ENCODE assay signal across 18 cellular contexts in genomic region chr13:95087746-95088305, GRCh38.
A peak's percentile ranks its signal among the peaks of the same experiment; 100 is the strongest.
DNase-seq lines count a peak whose midpoint lies in the region; ATAC-seq and TF ChIP-seq lines count a peak whose summit lies in the region.
"Had no signal": no experiment of that assay in that cellular context is flagged by ENCODE, and none has a peak within 500 bp of the region (broad histone marks: within the 10 kb centered on the region; RNA-seq: fewer than 3 reads in every experiment).

No MANE protein-coding gene starts in this region.

- no peaks in the 10 kb centered on the region for H3K36me3 ChIP-seq in WERI-Rb-1
- H3K36me3 ChIP-seq: SJSA1 had no signal

- H3K4me3 ChIP-seq in fibroblast of mammary gland (ENCODE audit: control insufficient read depth, low read depth, low read length) (no peak overlapping the region), WERI-Rb-1 (ENCODE audit: low read depth, low read length) (no peak overlapping the region)
- H3K4me3 ChIP-seq: SJSA1 had no signal

- H3K27me3 Mint-ChIP-seq in HFFc6 (ENCODE audit: insufficient read depth) = no peaks in the 10 kb centered on the region; the same call in 1 of the 2 replicates

- no peak for TF ChIP-seq CTCF in HFFc6 (IDR thresholded peaks at IDR 0.05)
- TF ChIP-seq CTCF in fibroblast of mammary gland (conservative IDR thresholded peaks at IDR 0.05; ENCODE audit: control insufficient read depth, insufficient read depth, low read depth, low read length) = no peak
- no peak for TF ChIP-seq CTCF in WERI-Rb-1 (IDR thresholded peaks at IDR 0.05; ENCODE audit: low read depth, low read length)

- ATAC-seq in GM19023 (IDR thresholded peaks at IDR 0.05; ENCODE audit: unreplicated experiment) = no peak
- no peak for ATAC-seq in HG02852 (IDR thresholded peaks at IDR 0.05; ENCODE audit: unreplicated experiment)
- ATAC-seq: left colon; stimulated activated effector memory CD8-positive, alpha-beta T cell treated with anti-CD3 and anti-CD28 coated beads, Interleukin-12 subunit alpha, Interleukin-12 subunit beta, amount 100 ng/mL, for 72 hours had no signal

- peaks cover 19% of the 10 kb centered on the region for H3K9me3 Mint-ChIP-seq in HFFc6

- DNase-seq in AG08396 (ENCODE audit: low spot score) (peak; percentile 21), HFFc6 (peak; percentile 30), SW480 (ENCODE audit: low spot score) (peak; percentile 30), fibroblast of mammary gland (ENCODE audit: low read depth) (peak; percentile 27), WERI-Rb-1 (no peak), H4 (ENCODE audit: low spot score) (no peak)
- DNase-seq: activated CD4-positive, CD25-positive, alpha-beta regulatory T cell; activated T-cell treated with anti-CD3 and anti-CD28 coated beads for 4 hours; DMS153; effector CD8-positive, alpha-beta T cell; H9; left colon; NCI-H1436 treated with DMSO at 0.1 percent for 48 hours; stimulated activated CD4-positive, alpha-beta T cell treated with anti-CD3 and anti-CD28 coated beads, Interleukin-4, amount 100 ng/mL, for 1 hour had no signal

- peak overlapping the region; percentile 20; the same call in 1 of the 2 replicates for H3K4me3 Mint-ChIP-seq in HFFc6
- H3K4me3 Mint-ChIP-seq: H9; stimulated activated effector memory CD8-positive, alpha-beta T cell treated with anti-CD3 and anti-CD28 coated beads, Interleukin-12 subunit alpha, Interleukin-12 subunit beta, amount 100 ng/mL, for 72 hours had no signal

- no peak overlapping the region for H3K27ac ChIP-seq in WERI-Rb-1
- H3K27ac ChIP-seq: SJSA1 had no signal

- peak overlapping the region; percentile 42 for H3K27ac Mint-ChIP-seq in HFFc6
- H3K27ac Mint-ChIP-seq: H9; stimulated activated effector memory CD8-positive, alpha-beta T cell treated with anti-CD3 and anti-CD28 coated beads, Interleukin-12 subunit alpha, Interleukin-12 subunit beta, amount 100 ng/mL, for 72 hours had no signal

- H3K9me3 ChIP-seq in WERI-Rb-1 (ENCODE audit: severe bottlenecking) = no peaks in the 10 kb centered on the region
- H3K9me3 ChIP-seq: SJSA1 had no signal

- peaks cover 40% of the 10 kb centered on the region for H3K36me3 Mint-ChIP-seq in HFFc6 (ENCODE audit: low read depth)
- H3K36me3 Mint-ChIP-seq: stimulated activated effector memory CD8-positive, alpha-beta T cell treated with anti-CD3 and anti-CD28 coated beads, Interleukin-12 subunit alpha, Interleukin-12 subunit beta, amount 100 ng/mL, for 72 hours had no signal

- peaks cover 62% of the 10 kb centered on the region for H3K4me1 Mint-ChIP-seq in HFFc6 (ENCODE audit: low read depth)
- H3K4me1 Mint-ChIP-seq: stimulated activated effector memory CD8-positive, alpha-beta T cell treated with anti-CD3 and anti-CD28 coated beads, Interleukin-12 subunit alpha, Interleukin-12 subunit beta, amount 100 ng/mL, for 72 hours had no signal

- H3K27me3 ChIP-seq in WERI-Rb-1 (ENCODE audit: insufficient read depth, low read depth, severe bottlenecking) = no peaks in the 10 kb centered on the region
- H3K27me3 ChIP-seq: SJSA1 had no signal

Comparison
In these comparisons a context has a peak if more than half of its experiments do, and no peak if none do; other contexts are left out.
1. DNase-seq: peak in AG08396 (single experiment), HFFc6 (single experiment), SW480 (single experiment) and fibroblast of mammary gland (single experiment); none in WERI-Rb-1 (single experiment) and H4 (single experiment).